ENCODE assay signal across 1 cellular context in the genomic region with DNA sequence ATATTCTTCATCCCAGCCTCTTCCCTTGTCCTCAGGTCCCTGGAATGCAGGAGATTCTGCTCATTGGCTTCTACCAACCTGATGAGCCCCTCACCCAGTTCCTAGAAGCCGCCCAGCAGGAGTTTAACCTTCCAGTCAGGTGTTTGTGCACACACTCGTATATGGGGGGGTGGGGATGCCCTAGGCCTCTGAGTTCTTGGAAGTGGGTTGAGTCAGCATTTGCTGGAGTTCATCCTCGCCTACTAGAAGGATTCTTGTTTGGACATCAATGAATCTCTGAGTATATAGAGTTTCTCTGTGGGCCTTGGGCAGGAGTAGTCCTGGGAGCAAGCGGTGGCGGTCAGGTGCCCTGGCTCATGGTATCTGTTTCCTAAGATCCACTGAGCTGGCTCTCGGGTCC.
TF ChIP-seq lines count a peak whose summit lies in the region.

No MANE protein-coding gene starts in this region.

TF ChIP-seq in IMR-90, 13 proteins besides CTCF, POLR2A, EP300 and RAD21:
- TF ChIP-seq MXI1 (IDR thresholded peaks at IDR 0.05; ENCODE audit: borderline replicate concordance, low read depth, low read length) = no peak
- TF ChIP-seq RCOR1 (IDR thresholded peaks at IDR 0.05; ENCODE audit: insufficient replicate concordance, low read length) = no peak
- no peak for TF ChIP-seq RFX5 (IDR thresholded peaks at IDR 0.05; ENCODE audit: low read depth, low read length)
- TF ChIP-seq MAFK (IDR thresholded peaks at IDR 0.05; ENCODE audit: low read depth, low read length) = no peak
- no peak for TF ChIP-seq CEBPB (IDR thresholded peaks at IDR 0.05; ENCODE audit: low read depth, low read length)
- TF ChIP-seq, protein P1, sequence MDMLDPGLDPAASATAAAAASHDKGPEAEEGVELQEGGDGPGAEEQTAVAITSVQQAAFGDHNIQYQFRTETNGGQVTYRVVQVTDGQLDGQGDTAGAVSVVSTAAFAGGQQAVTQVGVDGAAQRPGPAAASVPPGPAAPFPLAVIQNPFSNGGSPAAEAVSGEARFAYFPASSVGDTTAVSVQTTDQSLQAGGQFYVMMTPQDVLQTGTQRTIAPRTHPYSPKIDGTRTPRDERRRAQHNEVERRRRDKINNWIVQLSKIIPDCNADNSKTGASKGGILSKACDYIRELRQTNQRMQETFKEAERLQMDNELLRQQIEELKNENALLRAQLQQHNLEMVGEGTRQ (IDR thresholded peaks at IDR 0.05; ENCODE audit: low read depth, low read length) = no peak
- TF ChIP-seq, protein P2, sequence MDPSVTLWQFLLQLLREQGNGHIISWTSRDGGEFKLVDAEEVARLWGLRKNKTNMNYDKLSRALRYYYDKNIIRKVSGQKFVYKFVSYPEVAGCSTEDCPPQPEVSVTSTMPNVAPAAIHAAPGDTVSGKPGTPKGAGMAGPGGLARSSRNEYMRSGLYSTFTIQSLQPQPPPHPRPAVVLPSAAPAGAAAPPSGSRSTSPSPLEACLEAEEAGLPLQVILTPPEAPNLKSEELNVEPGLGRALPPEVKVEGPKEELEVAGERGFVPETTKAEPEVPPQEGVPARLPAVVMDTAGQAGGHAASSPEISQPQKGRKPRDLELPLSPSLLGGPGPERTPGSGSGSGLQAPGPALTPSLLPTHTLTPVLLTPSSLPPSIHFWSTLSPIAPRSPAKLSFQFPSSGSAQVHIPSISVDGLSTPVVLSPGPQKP (IDR thresholded peaks at IDR 0.05; ENCODE audit: borderline replicate concordance, low read depth, low read length) = no peak
- no peak for TF ChIP-seq SMC3 (IDR thresholded peaks at IDR 0.05; ENCODE audit: low read depth, low read length)
- TF ChIP-seq BHLHE40 (IDR thresholded peaks at IDR 0.05; ENCODE audit: low read depth, low read length) = no peak
- no peak for TF ChIP-seq CHD1 (IDR thresholded peaks at IDR 0.05; ENCODE audit: low read depth, low read length)
